17 cellular contexts compared by ENCODE assay signal in the genomic region with DNA sequence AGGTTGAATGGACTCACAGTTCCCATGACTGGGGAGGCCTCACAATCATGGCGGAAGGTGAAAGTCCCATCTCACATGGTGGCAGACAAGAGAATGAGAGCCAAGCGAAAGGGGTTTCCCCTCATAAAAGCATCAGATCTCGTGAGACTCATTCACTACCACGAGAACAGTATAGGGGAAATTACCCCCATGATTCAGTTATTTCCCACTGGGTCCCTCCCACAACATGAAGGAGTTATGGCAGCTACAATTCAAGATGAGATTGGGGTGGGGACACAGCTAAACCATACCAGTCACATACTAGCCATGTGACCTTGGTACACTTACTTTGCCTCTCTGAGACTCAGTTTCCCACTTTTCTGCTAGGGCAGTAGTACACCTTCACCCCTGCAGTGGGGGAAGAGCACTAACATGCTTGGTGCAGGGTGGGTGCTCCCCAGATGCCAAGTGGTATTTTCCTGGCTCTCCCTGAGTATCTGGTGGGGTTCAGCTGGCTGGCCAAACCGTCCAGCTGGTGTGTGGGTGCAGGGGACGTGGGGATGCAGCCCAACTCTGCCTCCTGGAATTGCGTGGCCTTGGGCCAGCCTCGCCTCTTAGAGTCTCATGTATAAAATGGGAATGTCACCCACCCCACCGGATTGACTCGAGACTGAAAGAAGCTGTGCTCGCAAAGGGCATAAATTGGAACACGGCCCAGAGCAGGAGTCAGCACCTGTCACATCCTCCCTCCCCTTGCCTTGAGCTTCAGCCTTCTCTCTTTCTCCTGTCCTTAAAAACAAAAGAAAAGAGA.
DNase-seq lines count a peak whose midpoint lies in the region; ATAC-seq and TF ChIP-seq lines count a peak whose summit lies in the region.
"Had no signal": no experiment of that assay in that cellular context is flagged by ENCODE, and none has a peak within 500 bp of the region (broad histone marks: within the 10 kb centered on the region; RNA-seq: fewer than 3 reads in every experiment).

No MANE protein-coding gene starts in this region.

- CTCF ChIA-PET in PC-3 (lab: Charles Lee) (no interaction called here), GM10248 (lab: Yijun Ruan, JAX) (interaction anchor here (0.9 to 1.1 kb wide), 2 partner anchors 15 to 96 kb away, joined by 3 to 4 read pairs; no protein-coding TSS in a partner anchor)

- TF ChIP-seq CTCF in PC-3 (conservative IDR thresholded peaks at IDR 0.05; ENCODE audit: low read depth, low read length), result no peak
- no peak for TF ChIP-seq CTCF in psoas muscle (IDR thresholded peaks at IDR 0.05)
- TF ChIP-seq CTCF in GM10248 (IDR thresholded peaks at IDR 0.05; ENCODE audit: control extremely low read depth, extremely low read depth, low read depth, missing control alignments), result no peak

- H3K27ac ChIP-seq in PC-3 (ENCODE audit: low read length) (no peak overlapping the region), psoas muscle (no peak overlapping the region)
- H3K27ac ChIP-seq: adrenal gland had no signal

- no peaks in the 10 kb centered on the region for H3K9me3 ChIP-seq in PC-3 (ENCODE audit: low read length)
- H3K9me3 ChIP-seq in psoas muscle, result no peaks in the 10 kb centered on the region
- H3K9me3 ChIP-seq: adrenal gland had no signal

- H3K4me1 ChIP-seq in PC-3 (ENCODE audit: insufficient read depth, low read length), result no peaks in the 10 kb centered on the region; the same call in 1 of the 2 replicates
- no peaks in the 10 kb centered on the region for H3K4me1 ChIP-seq in psoas muscle
- H3K4me1 ChIP-seq: adrenal gland had no signal

- ATAC-seq in Right ventricle myocardium inferior, result peak; percentile 8
- peak; percentile 24; the same call in 1 of the 2 replicates for ATAC-seq in PC-3
- ATAC-seq in psoas muscle, result peak in 3 of 4 donors; percentile 48 to 55 (median 49)
- ATAC-seq in GM21737 (IDR thresholded peaks at IDR 0.05; ENCODE audit: unreplicated experiment), result no peak
- no peak for ATAC-seq in HG03565 (IDR thresholded peaks at IDR 0.05; ENCODE audit: unreplicated experiment)

- intact Hi-C loops in Right ventricle myocardium inferior (cut with DNase I), result no loop called here
- intact Hi-C loops in cardiac septum (cut with DNase I), result no loop called here
- intact Hi-C loops in PC-3 (cut with micrococcal nuclease), result no loop called here
- intact Hi-C loops in psoas muscle (cut with DNase I), result no loop called here

- H3F3A ChIP-seq in PC-3 (ENCODE audit: low read length, unreplicated experiment), result no peaks in the 10 kb centered on the region

- H3K9me2 ChIP-seq in PC-3 (replicated peaks; ENCODE audit: low read length), result no peaks in the 10 kb centered on the region

- H3K27me3 ChIP-seq in PC-3 (ENCODE audit: low read length) (no peaks in the 10 kb centered on the region), psoas muscle (ENCODE audit: insufficient read depth in 3 of 3, low read length in 2 of 3) (no peaks in the 10 kb centered on the region)
- H3K27me3 ChIP-seq: adrenal gland had no signal

- no peaks in the 10 kb centered on the region for H4K20me1 ChIP-seq in PC-3 (ENCODE audit: low read length)

- no peak overlapping the region for H3K9ac ChIP-seq in PC-3 (ENCODE audit: low read length)

- no TSS peak for BruUV-seq in PC-3 (replicated peaks; lab: Mats Ljungman, UMichigan)

- H3K4me2 ChIP-seq in PC-3 (ENCODE audit: low read length), result no peak overlapping the region

- POLR2A ChIA-PET in PC-3 (lab: Charles Lee; ENCODE audit: unreplicated experiment), result interaction anchor here (0.6 kb wide), 1 partner anchor 31 kb away, joined by 3 read pairs; no protein-coding TSS in a partner anchor
- POLR2A ChIA-PET in GM10248 (lab: Yijun Ruan, JAX), result no interaction called here

- DNase-seq in Right ventricle myocardium inferior (ENCODE audit: missing footprints) (no peak), cardiac septum (ENCODE audit: low spot score) (no peak), NCI-H1694 (lab: John Stamatoyannopoulos, UW) (peak; percentile 33), PC-3 (peak; percentile 46), psoas muscle (no peak), GM10248 (ENCODE audit: extremely low spot score) (no peak)
- DNase-seq: activated CD4-positive, CD25-positive, alpha-beta regulatory T cell treated with anti-CD3 and anti-CD28 coated beads, Interleukin-2, amount 50 U/mL, for 72 hours; adrenal gland; central memory CD4-positive, alpha-beta T cell; GDM1; GOT3; islet precursor cell; mesendoderm; NCI-H187; T-helper 2 cell had no signal

- H3K4me3 ChIP-seq in PC-3 (ENCODE audit: low read length) (no peak overlapping the region), psoas muscle (no peak overlapping the region)
- H3K4me3 ChIP-seq: adrenal gland had no signal

- H2AFZ ChIP-seq in PC-3 (ENCODE audit: low read length), result no peak overlapping the region

- H3K79me2 ChIP-seq in PC-3 (ENCODE audit: low read length), result no peaks in the 10 kb centered on the region

- H3K36me3 ChIP-seq in PC-3 (ENCODE audit: low read depth, low read length) (no peaks in the 10 kb centered on the region), psoas muscle (ENCODE audit: insufficient read depth in 1 of 2, low read depth in 1 of 2) (no peaks in the 10 kb centered on the region)
- H3K36me3 ChIP-seq: adrenal gland had no signal

- WGBS in psoas muscle, 3 donors, result 43 to 50% (median 46%) methylated on average over 12 of the region's 12 CpGs

Comparison
In these comparisons a context has a peak if more than half of its experiments do, and no peak if none do; other contexts are left out.
1. ATAC-seq: peak in Right ventricle myocardium inferior (single experiment), PC-3 (single experiment) and psoas muscle (3 of 4); none in GM21737 (single experiment) and HG03565 (single experiment).
2. DNase-seq: peak in NCI-H1694 (single experiment) and PC-3 (single experiment); none in Right ventricle myocardium inferior (single experiment), cardiac septum (single experiment), psoas muscle (0 of 2) and GM10248 (single experiment).